23 cellular contexts compared by ENCODE assay signal in the genomic region with DNA sequence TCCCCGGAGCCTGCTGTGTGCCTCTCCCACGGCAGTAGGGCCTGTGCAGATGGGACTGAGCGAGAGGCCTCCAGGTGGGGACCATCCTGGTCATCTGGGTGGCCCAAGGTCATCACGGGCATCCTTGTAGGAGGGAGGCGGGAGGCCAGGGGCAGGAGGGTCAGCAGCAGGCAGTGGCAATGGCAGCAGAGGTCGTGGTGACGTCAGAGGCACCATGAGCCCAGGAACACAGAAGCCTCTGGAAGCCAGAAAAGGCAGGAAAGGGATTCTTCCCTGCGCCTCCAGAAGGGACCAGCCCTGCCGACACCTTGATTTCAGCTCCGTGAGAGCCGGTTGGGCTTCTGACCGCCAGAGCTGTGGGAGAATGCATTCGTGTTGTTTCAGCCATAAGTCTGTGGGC.
A peak's percentile ranks its signal among the peaks of the same experiment; 100 is the strongest.
DNase-seq lines count a peak whose midpoint lies in the region; ATAC-seq, FAIRE-seq and TF ChIP-seq lines count a peak whose summit lies in the region.
"Had no signal": no experiment of that assay in that cellular context is flagged by ENCODE, and none has a peak within 500 bp of the region (broad histone marks: within the 10 kb centered on the region; RNA-seq: fewer than 3 reads in every experiment).

No MANE protein-coding gene starts in this region.

- no peak overlapping the region for H2AFZ ChIP-seq in HepG2 (ENCODE audit: low read length)
- H2AFZ ChIP-seq: GM23338 had no signal

- H3K9me3 ChIP-seq in HepG2 (ENCODE audit: low read length) = peaks cover 17% of the 10 kb centered on the region
- H3K9me3 ChIP-seq in right lobe of liver = no peaks in the 10 kb centered on the region
- H3K9me3 ChIP-seq in kidney (ENCODE audit: control insufficient read depth in 1 of 2, low read length in 2 of 2) = peaks cover 0 to 9% of the 10 kb centered on the region in 2 donors
- peaks cover 10% of the 10 kb centered on the region for H3K9me3 ChIP-seq in mucosa of descending colon
- H3K9me3 ChIP-seq: BE2C, Caco-2 had no signal

- ATAC-seq in HepG2 = no peak
- ATAC-seq in right lobe of liver = no peak
- no peak for ATAC-seq in mucosa of descending colon
- ATAC-seq: A549, GM12878, GM23338, HCT116 had no signal

- TF ChIP-seq EP300 in HepG2 (IDR thresholded peaks at IDR 0.05; ENCODE audit: low read depth in 2 of 2, low read length in 2 of 2) (no peak), HepG2 (CRISPR knock-in tag; IDR thresholded peaks at IDR 0.05; ENCODE audit: borderline replicate concordance) (no peak)

- TF ChIP-seq CTCF in HepG2 (CRISPR knock-in tag; IDR thresholded peaks at IDR 0.05) (no peak), right lobe of liver (IDR thresholded peaks at IDR 0.05) (no peak), kidney (IDR thresholded peaks at IDR 0.05; ENCODE audit: borderline replicate concordance, extremely low read depth, insufficient read depth) (no peak), dorsolateral prefrontal cortex (IDR thresholded peaks at IDR 0.05 in 54 of 56, conservative IDR thresholded peaks at IDR 0.05 in 2 of 56; ENCODE audit: low read depth in 1 of 56, partially characterized antibody in 56 of 56) (no peak), mucosa of descending colon (IDR thresholded peaks at IDR 0.05) (no peak)

- CTCF ChIA-PET in HepG2 (lab: Yijun Ruan, JAX; ENCODE audit: low intra/inter-chr PET ratio, low total read pairs) = no interaction called here

- no peak overlapping the region for H3K4me2 ChIP-seq in HepG2 (ENCODE audit: low read depth, low read length)
- H3K4me2 ChIP-seq: A549; BLaER1 treated with 17β-estradiol and CSF1 and Interleukin-3, amounts not matched to agents 10 nM and 100 nM; GM23338 had no signal

- FAIRE-seq in HepG2 (lab: Jason Lieb, UNC) = no peak
- no peak for FAIRE-seq in kidney (lab: Jason Lieb, UNC)
- FAIRE-seq: A549, GM12878, GM18507 had no signal

- TF ChIP-seq RAD21 in HepG2 (CRISPR knock-in tag; IDR thresholded peaks at IDR 0.05) = no peak

- H3K27ac ChIP-seq in HepG2 (ENCODE audit: extremely low read length, insufficient read depth, low read length) (no peak overlapping the region), right lobe of liver (no peak overlapping the region), kidney (ENCODE audit: low read depth in 2 of 2, low read length in 2 of 2) (no peak overlapping the region), dorsolateral prefrontal cortex (no peak overlapping the region)
- H3K27ac ChIP-seq: A549; BLaER1 treated with 17β-estradiol and CSF1 and Interleukin-3, amounts not matched to agents 10 nM and 100 nM had no signal

- H4K20me1 ChIP-seq in HepG2 (ENCODE audit: insufficient read depth, low read length) = no peaks in the 10 kb centered on the region
- H4K20me1 ChIP-seq: BLaER1 treated with 17β-estradiol and CSF1 and Interleukin-3, amounts not matched to agents 10 nM and 100 nM had no signal

- H3K4me1 ChIP-seq in HepG2 (ENCODE audit: insufficient read depth, low read length) = peaks cover 9% of the 10 kb centered on the region; the same call in 1 of the 2 replicates
- no peaks in the 10 kb centered on the region for H3K4me1 ChIP-seq in right lobe of liver
- no peaks in the 10 kb centered on the region for H3K4me1 ChIP-seq in kidney (ENCODE audit: control insufficient read depth in 1 of 2, insufficient read depth in 1 of 2, low read depth in 1 of 2, low read length in 2 of 2)
- no peaks in the 10 kb centered on the region for H3K4me1 ChIP-seq in mucosa of descending colon (ENCODE audit: low read depth)
- H3K4me1 ChIP-seq: A549; BE2C; BLaER1 treated with 17β-estradiol and CSF1 and Interleukin-3, amounts not matched to agents 10 nM and 100 nM; Caco-2 had no signal

- WGBS in HepG2 (ENCODE audit: low lambda C conversion rate) = 46% methylated on average over 10 of the region's 13 CpGs
- WGBS in right lobe of liver (ENCODE audit: insufficient coverage, low coverage, low lambda C conversion rate, missing lambda C conversion rate) = 77% methylated on average over 3 of the region's 13 CpGs

- peaks cover 0 to 4% of the 10 kb centered on the region in 2 experiments; a peak in 2 of 5 replicates for H3K27me3 ChIP-seq in HepG2 (ENCODE audit: control insufficient read depth in 1 of 2, insufficient read depth in 2 of 2, low read length in 2 of 2)
- no peaks in the 10 kb centered on the region for H3K27me3 ChIP-seq in right lobe of liver
- no peaks in the 10 kb centered on the region for H3K27me3 ChIP-seq in dorsolateral prefrontal cortex
- H3K27me3 ChIP-seq: BE2C; BLaER1 treated with 17β-estradiol and CSF1 and Interleukin-3, amounts not matched to agents 10 nM and 100 nM had no signal

- H3K36me3 ChIP-seq in HepG2 (replicated peaks in 1 of 2; ENCODE audit: control insufficient read depth in 1 of 2, insufficient read depth in 2 of 2, low read length in 2 of 2) (no peaks in the 10 kb centered on the region), right lobe of liver (no peaks in the 10 kb centered on the region), kidney (ENCODE audit: control insufficient read depth in 1 of 2, insufficient read depth in 2 of 2, low read length in 2 of 2) (no peaks in the 10 kb centered on the region), mucosa of descending colon (ENCODE audit: low read depth) (no peaks in the 10 kb centered on the region)
- H3K36me3 ChIP-seq: BE2C; BLaER1 treated with 17β-estradiol and CSF1 and Interleukin-3, amounts not matched to agents 10 nM and 100 nM had no signal

- TF ChIP-seq POLR2A in HepG2 (IDR thresholded peaks at IDR 0.05; ENCODE audit: insufficient read depth in 1 of 2, low read depth in 2 of 2, low read length in 2 of 2) = no peak
- TF ChIP-seq POLR2A in right lobe of liver (IDR thresholded peaks at IDR 0.05) = no peak

- intact Hi-C loops in HepG2 (cut with micrococcal nuclease; ENCODE audit: unreplicated experiment) = no loop called here
- intact Hi-C loops in right lobe of liver (cut with DNase I) = no loop called here
- intact Hi-C loops in kidney (cut with DNase I) = no loop called here
- intact Hi-C loops in posterior vena cava (cut with DNase I) = no loop called here
- intact Hi-C loops in dorsolateral prefrontal cortex (cut with DNase I) = no loop called here
- intact Hi-C loops in mucosa of descending colon (cut with DNase I, micrococcal nuclease) = no loop called here

- POLR2A ChIA-PET in HepG2 (lab: Yijun Ruan, JAX) = no interaction called here

- in situ Hi-C loops in HepG2 (cut with HindIII; ENCODE audit: extremely low pct_ligation_motif_present, low pct_unique_long_range_greater_than_20kb) = no loop called here

- H3K79me2 ChIP-seq in HepG2 (ENCODE audit: insufficient read depth, low read length) = no peaks in the 10 kb centered on the region

- DNase-seq in HepG2 (ENCODE audit: low spot score) (no peak), right lobe of liver (no peak), kidney (peak; percentile 29), posterior vena cava (ENCODE audit: low spot score) (peak; percentile 51), dorsolateral prefrontal cortex (no peak), SHP77 (lab: John Stamatoyannopoulos, UW) (no peak), mucosa of descending colon (no peak)
- DNase-seq: 8988T; ACHN; AML-193; BE2C; Caco-2; CD4-positive, alpha-beta memory T cell; DMS153; DND-41; GDM1; H9 had no signal

- BruUV-seq in HepG2 (replicated peaks; lab: Mats Ljungman, UMichigan) = no TSS peak

- no peak overlapping the region for H3K9ac ChIP-seq in HepG2 (ENCODE audit: insufficient read depth, low read depth, low read length)
- H3K9ac ChIP-seq in kidney (ENCODE audit: low read length in 2 of 2) = no peak overlapping the region
- H3K9ac ChIP-seq: BLaER1 treated with 17β-estradiol and CSF1 and Interleukin-3, amounts not matched to agents 10 nM and 100 nM had no signal

- H3K4me3 ChIP-seq in HepG2 (replicated peaks in 1 of 3; ENCODE audit: insufficient read depth in 1 of 3, low read depth in 2 of 3, low read length in 3 of 3) (no peak overlapping the region), right lobe of liver (no peak overlapping the region), kidney (ENCODE audit: low read length in 2 of 2) (no peak overlapping the region), dorsolateral prefrontal cortex (no peak overlapping the region), mucosa of descending colon (no peak overlapping the region)
- H3K4me3 ChIP-seq: A549; BLaER1 treated with 17β-estradiol and CSF1 and Interleukin-3, amounts not matched to agents 10 nM and 100 nM; GM12878; GM23338 had no signal

TF ChIP-seq in HepG2, 621 proteins besides CTCF, POLR2A, EP300 and RAD21:
- peak; percentile 87 for TF ChIP-seq CREB1 (IDR thresholded peaks at IDR 0.05)
- no peak for TF ChIP-seq CREB1 (CRISPR knock-in tag; IDR thresholded peaks at IDR 0.05)
- TF ChIP-seq NFKB2 (CRISPR knock-in tag; IDR thresholded peaks at IDR 0.05; ENCODE audit: borderline replicate concordance) = no peak
- TF ChIP-seq ZNF501 (CRISPR knock-in tag; IDR thresholded peaks at IDR 0.05) = no peak
- TF ChIP-seq, protein P1, sequence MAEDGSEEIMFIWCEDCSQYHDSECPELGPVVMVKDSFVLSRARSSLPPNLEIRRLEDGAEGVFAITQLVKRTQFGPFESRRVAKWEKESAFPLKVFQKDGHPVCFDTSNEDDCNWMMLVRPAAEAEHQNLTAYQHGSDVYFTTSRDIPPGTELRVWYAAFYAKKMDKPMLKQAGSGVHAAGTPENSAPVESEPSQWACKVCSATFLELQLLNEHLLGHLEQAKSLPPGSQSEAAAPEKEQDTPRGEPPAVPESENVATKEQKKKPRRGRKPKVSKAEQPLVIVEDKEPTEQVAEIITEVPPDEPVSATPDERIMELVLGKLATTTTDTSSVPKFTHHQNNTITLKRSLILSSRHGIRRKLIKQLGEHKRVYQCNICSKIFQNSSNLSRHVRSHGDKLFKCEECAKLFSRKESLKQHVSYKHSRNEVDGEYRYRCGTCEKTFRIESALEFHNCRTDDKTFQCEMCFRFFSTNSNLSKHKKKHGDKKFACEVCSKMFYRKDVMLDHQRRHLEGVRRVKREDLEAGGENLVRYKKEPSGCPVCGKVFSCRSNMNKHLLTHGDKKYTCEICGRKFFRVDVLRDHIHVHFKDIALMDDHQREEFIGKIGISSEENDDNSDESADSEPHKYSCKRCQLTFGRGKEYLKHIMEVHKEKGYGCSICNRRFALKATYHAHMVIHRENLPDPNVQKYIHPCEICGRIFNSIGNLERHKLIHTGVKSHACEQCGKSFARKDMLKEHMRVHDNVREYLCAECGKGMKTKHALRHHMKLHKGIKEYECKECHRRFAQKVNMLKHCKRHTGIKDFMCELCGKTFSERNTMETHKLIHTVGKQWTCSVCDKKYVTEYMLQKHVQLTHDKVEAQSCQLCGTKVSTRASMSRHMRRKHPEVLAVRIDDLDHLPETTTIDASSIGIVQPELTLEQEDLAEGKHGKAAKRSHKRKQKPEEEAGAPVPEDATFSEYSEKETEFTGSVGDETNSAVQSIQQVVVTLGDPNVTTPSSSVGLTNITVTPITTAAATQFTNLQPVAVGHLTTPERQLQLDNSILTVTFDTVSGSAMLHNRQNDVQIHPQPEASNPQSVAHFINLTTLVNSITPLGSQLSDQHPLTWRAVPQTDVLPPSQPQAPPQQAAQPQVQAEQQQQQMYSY (CRISPR knock-in tag; IDR thresholded peaks at IDR 0.05) = no peak
- no peak for TF ChIP-seq SIX4 (CRISPR knock-in tag; IDR thresholded peaks at IDR 0.05)
- no peak for TF ChIP-seq MBNL3 (CRISPR knock-in tag; conservative IDR thresholded peaks at IDR 0.05)

Comparison
In these comparisons a context has a peak if more than half of its experiments do, and no peak if none do; other contexts are left out.
1. DNase-seq: peak in kidney (single experiment) and posterior vena cava (single experiment); none in HepG2 (single experiment), right lobe of liver (0 of 3), dorsolateral prefrontal cortex (0 of 10), SHP77 (0 of 2) and mucosa of descending colon (0 of 3).